Comparison of ENCODE assay signal across 23 cellular contexts in genomic region chr11:77027275-77027674, GRCh38. TPM values are rescaled to one million over a fixed set of nuclear protein-coding genes. Genes with fewer than 3 reads are reported as not detected.
DNase-seq lines count a peak whose midpoint lies in the region; ATAC-seq and TF ChIP-seq lines count a peak whose summit lies in the region.
"Had no signal": no experiment of that assay in that cellular context is flagged by ENCODE, and none has a peak within 500 bp of the region (broad histone marks: within the 10 kb centered on the region; RNA-seq: fewer than 3 reads in every experiment).

No MANE protein-coding gene starts in this region.

- no peak overlapping the region for H3K4me3 ChIP-seq in colonic mucosa
- H3K4me3 ChIP-seq in lung, result no peak overlapping the region
- H3K4me3 ChIP-seq: BLaER1, gastroesophageal sphincter, skin epidermis, testis had no signal

- H3K36me3 ChIP-seq in colonic mucosa (no peaks in the 10 kb centered on the region), lung (ENCODE audit: control insufficient read depth in 2 of 2, insufficient read depth in 2 of 2, low read length in 2 of 2) (no peaks in the 10 kb centered on the region)
- H3K36me3 ChIP-seq: BLaER1 had no signal

- H3K9ac ChIP-seq in colonic mucosa (ENCODE audit: low read depth in 2 of 2, low read length in 2 of 2), result no peak overlapping the region
- H3K9ac ChIP-seq: BLaER1, KMS-11 had no signal

- peaks cover 25 to 28% of the 10 kb centered on the region in 2 donors for H3K27me3 Mint-ChIP-seq in natural killer cell treated with Interleukin-12 subunit alpha and Interleukin-12 subunit beta and Interleukin-15 and Interleukin-18, amount 100 ng/mL, for 72 hours

- 81 to 100% methylated on average over 1 of the region's 1 CpG for WGBS in lung, 2 donors

- H3K4me1 ChIP-seq in colonic mucosa, result peaks cover 3% of the 10 kb centered on the region
- H3K4me1 ChIP-seq in lung (ENCODE audit: control insufficient read depth in 2 of 2, insufficient read depth in 2 of 2, low read length in 2 of 2), result peaks cover 0 to 2% of the 10 kb centered on the region in 2 donors
- H3K4me1 ChIP-seq: BLaER1, gastroesophageal sphincter, testis had no signal

- no peaks in the 10 kb centered on the region for H3K4me1 Mint-ChIP-seq in natural killer cell treated with Interleukin-12 subunit alpha and Interleukin-12 subunit beta and Interleukin-15 and Interleukin-18, amount 100 ng/mL, for 72 hours (ENCODE audit: low read depth in 2 of 2)
- H3K4me1 Mint-ChIP-seq: activated naive CD8-positive, alpha-beta T cell treated with anti-CD3 and anti-CD28 coated beads, Interleukin-2, amount 10 ng/mL, durations not matched to agents 7 days and 5 days; naive thymus-derived CD4-positive, alpha-beta T cell had no signal

- ATAC-seq in lung (ENCODE audit: insufficient read depth, low FRiP score) (peak; percentile 27), GM21619 (IDR thresholded peaks at IDR 0.05; ENCODE audit: unreplicated experiment) (no peak), GM19023 (IDR thresholded peaks at IDR 0.05; ENCODE audit: unreplicated experiment) (no peak)
- no peak for ATAC-seq in natural killer cell treated with Interleukin-12 subunit alpha and Interleukin-12 subunit beta and Interleukin-15 and Interleukin-18, amount 100 ng/mL, for 72 hours
- ATAC-seq: activated CD8-positive, alpha-beta T cell treated with anti-CD3 and anti-CD28 coated beads for 36 hours; gastroesophageal sphincter; naive thymus-derived CD4-positive, alpha-beta T cell; WTC11 had no signal

- H3K36me3 Mint-ChIP-seq in natural killer cell treated with Interleukin-12 subunit alpha and Interleukin-12 subunit beta and Interleukin-15 and Interleukin-18, amount 100 ng/mL, for 72 hours, result no peaks in the 10 kb centered on the region
- H3K36me3 Mint-ChIP-seq: activated naive CD8-positive, alpha-beta T cell treated with anti-CD3 and anti-CD28 coated beads, Interleukin-2, amount 10 ng/mL, durations not matched to agents 7 days and 5 days; WTC11 had no signal

- H3K9me3 Mint-ChIP-seq in natural killer cell treated with Interleukin-12 subunit alpha and Interleukin-12 subunit beta and Interleukin-15 and Interleukin-18, amount 100 ng/mL, for 72 hours, result no peaks in the 10 kb centered on the region
- H3K9me3 Mint-ChIP-seq: activated CD8-positive, alpha-beta T cell treated with anti-CD3 and anti-CD28 coated beads for 36 hours; activated naive CD8-positive, alpha-beta T cell treated with anti-CD3 and anti-CD28 coated beads, Interleukin-2, amount 10 ng/mL, durations not matched to agents 7 days and 5 days; H9; WTC11 had no signal

- TF ChIP-seq CTCF in colonic mucosa (IDR thresholded peaks at IDR 0.05), result no peak
- TF ChIP-seq CTCF in lung (IDR thresholded peaks at IDR 0.05; ENCODE audit: control extremely low read depth, extremely low read depth), result no peak

- H3K9me3 ChIP-seq in colonic mucosa (no peaks in the 10 kb centered on the region), lung (ENCODE audit: control insufficient read depth in 2 of 2, insufficient read depth in 1 of 2, low read length in 1 of 2) (peaks cover 0 to 2% of the 10 kb centered on the region in 2 donors)
- H3K9me3 ChIP-seq: BLaER1, gastroesophageal sphincter, testis had no signal

- intact Hi-C loops in colonic mucosa (cut with DNase I), result loop anchor here (10.0 kb wide), 1 partner anchor 52 kb away; no protein-coding TSS in a partner anchor

- H3K27me3 ChIP-seq in colonic mucosa (no peaks in the 10 kb centered on the region), lung (ENCODE audit: control insufficient read depth, insufficient read depth) (no peaks in the 10 kb centered on the region)
- H3K27me3 ChIP-seq: BLaER1, testis had no signal

- DNase-seq in DMS 273 (lab: John Stamatoyannopoulos, UW; ENCODE audit: unreplicated experiment) (peak; percentile 71), NCI-H2171 (lab: John Stamatoyannopoulos, UW) (peak; percentile 39), colonic mucosa (no peak), lung (ENCODE audit: low spot score) (no peak)
- DNase-seq in natural killer cell treated with Interleukin-12 subunit alpha and Interleukin-12 subunit beta and Interleukin-15 and Interleukin-18, amount 100 ng/mL, for 72 hours (ENCODE audit: low spot score), result no peak
- DNase-seq: activated CD8-positive, alpha-beta T cell treated with anti-CD3 and anti-CD28 coated beads for 36 hours; activated naive CD8-positive, alpha-beta T cell treated with anti-CD3 and anti-CD28 coated beads, Interleukin-2, amount 10 ng/mL, durations not matched to agents 7 days and 5 days; central memory CD4-positive, alpha-beta T cell; effector memory CD4-positive, alpha-beta T cell; H9; left ventricle myocardium superior; naive thymus-derived CD4-positive, alpha-beta T cell; NK-92 treated with Interleukin-12 subunit alpha and Interleukin-12 subunit beta, amount 100 ng/mL, for 24 hours; posterior cingulate gyrus; testis had no signal

- no peak overlapping the region for H3K4me3 Mint-ChIP-seq in natural killer cell treated with Interleukin-12 subunit alpha and Interleukin-12 subunit beta and Interleukin-15 and Interleukin-18, amount 100 ng/mL, for 72 hours
- H3K4me3 Mint-ChIP-seq: activated CD8-positive, alpha-beta T cell treated with anti-CD3 and anti-CD28 coated beads for 36 hours; activated naive CD8-positive, alpha-beta T cell treated with anti-CD3 and anti-CD28 coated beads, Interleukin-2, amount 10 ng/mL, durations not matched to agents 7 days and 5 days; H9; naive thymus-derived CD4-positive, alpha-beta T cell; WTC11 had no signal

- no peak overlapping the region for H3K27ac Mint-ChIP-seq in natural killer cell treated with Interleukin-12 subunit alpha and Interleukin-12 subunit beta and Interleukin-15 and Interleukin-18, amount 100 ng/mL, for 72 hours
- H3K27ac Mint-ChIP-seq: activated CD8-positive, alpha-beta T cell treated with anti-CD3 and anti-CD28 coated beads for 36 hours; activated naive CD8-positive, alpha-beta T cell treated with anti-CD3 and anti-CD28 coated beads, Interleukin-2, amount 10 ng/mL, durations not matched to agents 7 days and 5 days; H9; WTC11 had no signal

- peak overlapping the region; percentile 77 for H3K27ac ChIP-seq in colonic mucosa
- no peak overlapping the region for H3K27ac ChIP-seq in lung (ENCODE audit: low read depth in 1 of 2, low read length in 1 of 2)
- H3K27ac ChIP-seq: BLaER1, gastroesophageal sphincter, KMS-11, skin epidermis, testis had no signal

RNA-seq across cellular contexts. Expression of gene B3GNT6, which starts 6.9 kb away (rescaled TPM):
- total RNA-seq in colonic mucosa (100 to 1,000 TPM in 1 of 2 donors, 10 to 100 TPM in 1; 83.1 to 107 TPM), lung (under 1 TPM; 0.34 to 0.77 TPM)
- polyA plus RNA-seq in lung, result 1 to 10 TPM in 1 of 2 donors, under 1 TPM in 1; 0.18 to 1.6 TPM
- total RNA-seq in natural killer cell treated with Interleukin-12 subunit alpha and Interleukin-12 subunit beta and Interleukin-15 and Interleukin-18, amount 100 ng/mL, for 72 hours, result not detected
- total RNA-seq: activated CD8-positive, alpha-beta T cell treated with anti-CD3 and anti-CD28 coated beads for 36 hours; activated naive CD8-positive, alpha-beta T cell treated with anti-CD3 and anti-CD28 coated beads, Interleukin-2, amount 10 ng/mL, durations not matched to agents 7 days and 5 days; H9; left ventricle myocardium superior; naive thymus-derived CD4-positive, alpha-beta T cell; T-helper 1 cell treated with Interleukin-12 subunit alpha and Interleukin-12 subunit beta and Interleukin-4 antibody, amounts not matched to agents 30 ng/mL and 1 ng/mL, for 36 hours had no signal
- polyA plus RNA-seq: naive thymus-derived CD4-positive, alpha-beta T cell had no signal

RNA-seq across cellular contexts. Expression of gene CAPN5, which starts 39.5 kb away (rescaled TPM):
- 100 to 1,000 TPM; 258 to 267 TPM for total RNA-seq in colonic mucosa
- 10 to 100 TPM; 14.7 to 16.1 TPM for total RNA-seq in lung
- polyA plus RNA-seq in lung, result 1 to 10 TPM; 3.0 to 4.0 TPM
- 1 to 10 TPM; 2.5 to 2.7 TPM for total RNA-seq in natural killer cell treated with Interleukin-12 subunit alpha and Interleukin-12 subunit beta and Interleukin-15 and Interleukin-18, amount 100 ng/mL, for 72 hours

Comparison
In these comparisons a context has a peak if more than half of its experiments do, and no peak if none do; other contexts are left out.
1. DNase-seq: peak in DMS 273 (single experiment) and NCI-H2171 (single experiment); none in colonic mucosa (single experiment), lung (single experiment) and natural killer cell treated with Interleukin-12 subunit alpha and Interleukin-12 subunit beta and Interleukin-15 and Interleukin-18, amount 100 ng/mL, for 72 hours (single experiment).
2. RNA of gene B3GNT6, which starts 6.9 kb away (total RNA-seq): 83.1 to 107 TPM in colonic mucosa; 0.34 to 0.77 TPM in lung and not detected in natural killer cell treated with Interleukin-12 subunit alpha and Interleukin-12 subunit beta and Interleukin-15 and Interleukin-18, amount 100 ng/mL, for 72 hours; every median in the first group is over 10 times any median in the second.
3. RNA of gene CAPN5, which starts 39.5 kb away (total RNA-seq): 258 to 267 TPM in colonic mucosa; 14.7 to 16.1 TPM in lung and 2.5 to 2.7 TPM in natural killer cell treated with Interleukin-12 subunit alpha and Interleukin-12 subunit beta and Interleukin-15 and Interleukin-18, amount 100 ng/mL, for 72 hours; every median in the first group is over 10 times any median in the second.